Comparison of ENCODE assay signal across 1 cellular context in the genomic region with DNA sequence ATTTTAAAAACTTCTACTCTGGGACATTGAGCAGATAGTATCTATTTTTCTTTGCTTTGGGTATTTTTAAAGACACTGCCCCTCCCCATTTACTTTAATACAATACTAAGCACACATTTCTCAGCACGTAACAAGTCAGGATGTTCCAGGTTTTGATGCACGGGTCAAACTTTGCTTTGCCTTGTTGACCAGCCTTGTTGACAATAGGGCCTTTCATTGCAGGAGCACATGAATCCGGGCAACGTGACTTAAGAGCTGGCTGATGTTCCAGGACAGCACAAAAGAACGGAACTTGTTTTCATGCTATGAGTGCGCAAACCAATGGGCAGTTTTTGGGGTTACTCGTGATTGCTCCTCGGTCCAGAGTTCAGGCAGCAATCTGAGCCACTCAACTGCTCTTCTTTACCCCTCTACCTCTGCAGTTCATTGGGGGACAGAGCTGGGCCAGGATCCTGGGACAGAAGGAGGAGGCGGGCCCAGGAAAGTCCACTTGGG.
TF ChIP-seq lines count a peak whose summit lies in the region.

No MANE protein-coding gene starts in this region.

TF ChIP-seq in HepG2, 621 proteins besides CTCF, POLR2A, EP300 and RAD21 (continued from another document and continues in another):
- TF ChIP-seq, protein P1, sequence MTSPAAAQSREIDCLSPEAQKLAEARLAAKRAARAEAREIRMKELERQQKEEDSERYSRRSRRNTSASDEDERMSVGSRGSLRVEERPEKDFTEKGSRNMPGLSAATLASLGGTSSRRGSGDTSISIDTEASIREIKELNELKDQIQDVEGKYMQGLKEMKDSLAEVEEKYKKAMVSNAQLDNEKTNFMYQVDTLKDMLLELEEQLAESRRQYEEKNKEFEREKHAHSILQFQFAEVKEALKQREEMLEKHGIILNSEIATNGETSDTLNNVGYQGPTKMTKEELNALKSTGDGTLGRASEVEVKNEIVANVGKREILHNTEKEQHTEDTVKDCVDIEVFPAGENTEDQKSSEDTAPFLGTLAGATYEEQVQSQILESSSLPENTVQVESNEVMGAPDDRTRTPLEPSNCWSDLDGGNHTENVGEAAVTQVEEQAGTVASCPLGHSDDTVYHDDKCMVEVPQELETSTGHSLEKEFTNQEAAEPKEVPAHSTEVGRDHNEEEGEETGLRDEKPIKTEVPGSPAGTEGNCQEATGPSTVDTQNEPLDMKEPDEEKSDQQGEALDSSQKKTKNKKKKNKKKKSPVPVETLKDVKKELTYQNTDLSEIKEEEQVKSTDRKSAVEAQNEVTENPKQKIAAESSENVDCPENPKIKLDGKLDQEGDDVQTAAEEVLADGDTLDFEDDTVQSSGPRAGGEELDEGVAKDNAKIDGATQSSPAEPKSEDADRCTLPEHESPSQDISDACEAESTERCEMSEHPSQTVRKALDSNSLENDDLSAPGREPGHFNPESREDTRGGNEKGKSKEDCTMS (CRISPR knock-in tag; conservative IDR thresholded peaks at IDR 0.05): no peak
- TF ChIP-seq ASH2L (IDR thresholded peaks at IDR 0.05; ENCODE audit: insufficient read length, low read depth, low read length) (peak; percentile 68), MED1 (CRISPR knock-in tag; IDR thresholded peaks at IDR 0.05) (peak; percentile 100), GLI4 (CRISPR knock-in tag; IDR thresholded peaks at IDR 0.05; ENCODE audit: borderline replicate concordance) (0 out of 2 replicates have a peak, but pooled peaks have one; percentile 12), NFKBIZ (CRISPR knock-in tag; IDR thresholded peaks at IDR 0.05) (peak; percentile 83), TGIF2 (CRISPR knock-in tag; IDR thresholded peaks at IDR 0.05) (peak; percentile 87), ZNF616 (CRISPR knock-in tag; IDR thresholded peaks at IDR 0.05; ENCODE audit: low read depth) (no peak), MBNL3 (CRISPR knock-in tag; conservative IDR thresholded peaks at IDR 0.05) (no peak), HMG20B (CRISPR knock-in tag; conservative IDR thresholded peaks at IDR 0.05) (peak; percentile 75), HDAC2 (CRISPR knock-in tag; IDR thresholded peaks at IDR 0.05) (peak; percentile 99), ZNF276 (CRISPR knock-in tag; IDR thresholded peaks at IDR 0.05; ENCODE audit: low read depth) (no peak), ZNF597 (CRISPR knock-in tag; IDR thresholded peaks at IDR 0.05) (no peak), ZNF12 (CRISPR knock-in tag; IDR thresholded peaks at IDR 0.05) (peak; percentile 96), RNF2 (conservative IDR thresholded peaks at IDR 0.05; ENCODE audit: low read depth) (no peak), ELF1 (CRISPR knock-in tag; IDR thresholded peaks at IDR 0.05) (peak; percentile 64), ZSCAN31 (CRISPR knock-in tag; IDR thresholded peaks at IDR 0.05; ENCODE audit: low read depth) (0 out of 2 replicates have a peak, but pooled peaks have one; percentile 2), HES4 (CRISPR knock-in tag; IDR thresholded peaks at IDR 0.05; ENCODE audit: borderline replicate concordance) (no peak), ZNF230 (CRISPR knock-in tag; IDR thresholded peaks at IDR 0.05) (peak; percentile 80), DNMT3B (CRISPR knock-in tag; conservative IDR thresholded peaks at IDR 0.05) (peak; percentile 74; the same call in 1 of the 2 replicates), ZNF280D (CRISPR knock-in tag; IDR thresholded peaks at IDR 0.05) (peak; percentile 79; the same call in 1 of the 2 replicates), ZNF816 (CRISPR knock-in tag; IDR thresholded peaks at IDR 0.05; ENCODE audit: borderline replicate concordance) (peak; percentile 97), NFYC (CRISPR knock-in tag; IDR thresholded peaks at IDR 0.05) (peak; percentile 70), HMGA1 (CRISPR knock-in tag; conservative IDR thresholded peaks at IDR 0.05) (no peak), ZNF496 (CRISPR knock-in tag; IDR thresholded peaks at IDR 0.05; ENCODE audit: insufficient replicate concordance) (no peak), CAMTA2 (CRISPR knock-in tag; IDR thresholded peaks at IDR 0.05; ENCODE audit: borderline replicate concordance) (no peak), ZNF580 (CRISPR knock-in tag; IDR thresholded peaks at IDR 0.05; ENCODE audit: borderline replicate concordance, low read depth) (peak; percentile 83; the same call in 1 of the 2 replicates), CREM (IDR thresholded peaks at IDR 0.05) (peak; percentile 87), CREM (CRISPR knock-in tag; IDR thresholded peaks at IDR 0.05) (no peak), TOE1 (CRISPR knock-in tag; IDR thresholded peaks at IDR 0.05) (no peak), CERS6 (CRISPR knock-in tag; IDR thresholded peaks at IDR 0.05) (no peak), SRSF1 (optimal IDR thresholded peaks at IDR 0.05; ENCODE audit: low read depth, low read length) (no peak), NR3C1 (CRISPR knock-in tag; IDR thresholded peaks at IDR 0.05) (no peak), ATF1 (CRISPR knock-in tag; IDR thresholded peaks at IDR 0.05) (peak; percentile 79), DPF2 (CRISPR knock-in tag; IDR thresholded peaks at IDR 0.05; ENCODE audit: borderline replicate concordance, low read depth) (peak; percentile 95), MIER2 (CRISPR knock-in tag; IDR thresholded peaks at IDR 0.05) (peak; percentile 76; the same call in 1 of the 2 replicates), SALL2 (CRISPR knock-in tag; IDR thresholded peaks at IDR 0.05) (0 out of 2 replicates have a peak, but pooled peaks have one; percentile 74), ESRRA (CRISPR knock-in tag; IDR thresholded peaks at IDR 0.05; ENCODE audit: low read depth) (peak; percentile 69; the same call in 1 of the 2 replicates), ZNF598 (CRISPR knock-in tag; IDR thresholded peaks at IDR 0.05; ENCODE audit: borderline replicate concordance) (0 out of 2 replicates have a peak, but pooled peaks have one; percentile 46), NFE2L1 (CRISPR knock-in tag; IDR thresholded peaks at IDR 0.05; ENCODE audit: borderline replicate concordance) (no peak), ATF7-NPFF (CRISPR knock-in tag; IDR thresholded peaks at IDR 0.05; ENCODE audit: low read depth) (0 out of 2 replicates have a peak, but pooled peaks have one; percentile 48), FOXA3 (CRISPR knock-in tag; IDR thresholded peaks at IDR 0.05) (peak; percentile 100), CHD4 (IDR thresholded peaks at IDR 0.05; ENCODE audit: borderline replicate concordance, low read length) (no peak), ZFY (CRISPR knock-in tag; IDR thresholded peaks at IDR 0.05) (peak; percentile 65; the same call in 1 of the 2 replicates), MXI1 (IDR thresholded peaks at IDR 0.05; ENCODE audit: borderline replicate concordance, low read depth, low read length) (peak; percentile 91; the same call in 2 of the 3 replicates)
- TF ChIP-seq, protein P2, sequence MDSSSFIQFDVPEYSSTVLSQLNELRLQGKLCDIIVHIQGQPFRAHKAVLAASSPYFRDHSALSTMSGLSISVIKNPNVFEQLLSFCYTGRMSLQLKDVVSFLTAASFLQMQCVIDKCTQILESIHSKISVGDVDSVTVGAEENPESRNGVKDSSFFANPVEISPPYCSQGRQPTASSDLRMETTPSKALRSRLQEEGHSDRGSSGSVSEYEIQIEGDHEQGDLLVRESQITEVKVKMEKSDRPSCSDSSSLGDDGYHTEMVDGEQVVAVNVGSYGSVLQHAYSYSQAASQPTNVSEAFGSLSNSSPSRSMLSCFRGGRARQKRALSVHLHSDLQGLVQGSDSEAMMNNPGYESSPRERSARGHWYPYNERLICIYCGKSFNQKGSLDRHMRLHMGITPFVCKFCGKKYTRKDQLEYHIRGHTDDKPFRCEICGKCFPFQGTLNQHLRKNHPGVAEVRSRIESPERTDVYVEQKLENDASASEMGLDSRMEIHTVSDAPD (CRISPR knock-in tag; IDR thresholded peaks at IDR 0.05): peak; percentile 93
- TF ChIP-seq, protein P3, sequence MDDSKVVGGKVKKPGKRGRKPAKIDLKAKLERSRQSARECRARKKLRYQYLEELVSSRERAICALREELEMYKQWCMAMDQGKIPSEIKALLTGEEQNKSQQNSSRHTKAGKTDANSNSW (CRISPR knock-in tag; IDR thresholded peaks at IDR 0.05; ENCODE audit: borderline replicate concordance): no peak
- TF ChIP-seq, protein P4, sequence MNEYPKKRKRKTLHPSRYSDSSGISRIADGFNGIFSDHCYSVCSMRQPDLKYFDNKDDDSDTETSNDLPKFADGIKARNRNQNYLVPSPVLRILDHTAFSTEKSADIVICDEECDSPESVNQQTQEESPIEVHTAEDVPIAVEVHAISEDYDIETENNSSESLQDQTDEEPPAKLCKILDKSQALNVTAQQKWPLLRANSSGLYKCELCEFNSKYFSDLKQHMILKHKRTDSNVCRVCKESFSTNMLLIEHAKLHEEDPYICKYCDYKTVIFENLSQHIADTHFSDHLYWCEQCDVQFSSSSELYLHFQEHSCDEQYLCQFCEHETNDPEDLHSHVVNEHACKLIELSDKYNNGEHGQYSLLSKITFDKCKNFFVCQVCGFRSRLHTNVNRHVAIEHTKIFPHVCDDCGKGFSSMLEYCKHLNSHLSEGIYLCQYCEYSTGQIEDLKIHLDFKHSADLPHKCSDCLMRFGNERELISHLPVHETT (CRISPR knock-in tag; conservative IDR thresholded peaks at IDR 0.05): peak; percentile 60; the same call in 1 of the 2 replicates
- TF ChIP-seq, protein P5, sequence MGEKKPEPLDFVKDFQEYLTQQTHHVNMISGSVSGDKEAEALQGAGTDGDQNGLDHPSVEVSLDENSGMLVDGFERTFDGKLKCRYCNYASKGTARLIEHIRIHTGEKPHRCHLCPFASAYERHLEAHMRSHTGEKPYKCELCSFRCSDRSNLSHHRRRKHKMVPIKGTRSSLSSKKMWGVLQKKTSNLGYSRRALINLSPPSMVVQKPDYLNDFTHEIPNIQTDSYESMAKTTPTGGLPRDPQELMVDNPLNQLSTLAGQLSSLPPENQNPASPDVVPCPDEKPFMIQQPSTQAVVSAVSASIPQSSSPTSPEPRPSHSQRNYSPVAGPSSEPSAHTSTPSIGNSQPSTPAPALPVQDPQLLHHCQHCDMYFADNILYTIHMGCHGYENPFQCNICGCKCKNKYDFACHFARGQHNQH (CRISPR knock-in tag; IDR thresholded peaks at IDR 0.05): peak; percentile 96
